ENCODE assay signal across 8 cellular contexts in the genomic region with DNA sequence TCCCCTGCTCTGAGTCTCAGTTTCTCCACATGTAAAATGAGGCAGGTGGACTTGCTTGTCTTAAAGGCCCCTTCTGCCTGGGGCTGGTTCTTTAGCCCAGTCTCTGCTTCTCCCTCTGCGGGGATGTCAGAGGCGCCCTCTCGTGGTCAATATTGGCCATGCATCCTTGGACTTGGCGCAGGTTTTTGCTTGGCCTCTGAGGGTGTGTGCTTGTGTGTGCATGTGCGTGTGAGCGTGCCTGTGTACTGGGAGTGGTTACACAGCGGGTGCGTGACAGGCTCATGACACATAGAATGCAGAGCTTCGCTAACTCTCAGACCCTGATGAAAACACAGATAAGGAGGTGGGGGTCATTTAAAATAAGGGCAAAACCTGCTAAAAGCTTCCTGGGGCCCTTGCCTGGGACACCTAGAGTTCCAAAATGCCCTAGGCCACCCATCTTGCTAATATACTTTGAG.
DNase-seq lines count a peak whose midpoint lies in the region; ATAC-seq and TF ChIP-seq lines count a peak whose summit lies in the region.

No MANE protein-coding gene starts in this region.

- no peaks in the 10 kb centered on the region for H3K36me3 Mint-ChIP-seq in natural killer cell treated with Interleukin-12 subunit alpha and Interleukin-12 subunit beta and Interleukin-15 and Interleukin-18, amount 100 ng/mL, for 72 hours

- no peaks in the 10 kb centered on the region for H3K9me3 ChIP-seq in esophagus muscularis mucosa

- H3K27me3 ChIP-seq in esophagus muscularis mucosa, result no peaks in the 10 kb centered on the region

- no peak overlapping the region for H3K27ac Mint-ChIP-seq in natural killer cell treated with Interleukin-12 subunit alpha and Interleukin-12 subunit beta and Interleukin-15 and Interleukin-18, amount 100 ng/mL, for 72 hours

- DNase-seq in DMS53 treated with DMSO at 0.1 percent for 48 hours (lab: John Stamatoyannopoulos, UW; ENCODE audit: unreplicated experiment), result peak; percentile 41
- DNase-seq in OCI-M1 (lab: John Stamatoyannopoulos, UW), result peak; percentile 92
- peak; percentile 64 for DNase-seq in activated T-cell treated with anti-CD3 and anti-CD28 coated beads for 4 hours
- DNase-seq in esophagus muscularis mucosa (ENCODE audit: extremely low spot score), result peak; percentile 95
- DNase-seq in natural killer cell treated with Interleukin-12 subunit alpha and Interleukin-12 subunit beta and Interleukin-15 and Interleukin-18, amount 100 ng/mL, for 72 hours (ENCODE audit: low spot score), result peak; percentile 70
- peak; percentile 58 for DNase-seq in stimulated activated naive CD4-positive, alpha-beta T cell treated with Interleukin-2 at 50 U/mL for 16 hours (lab: John Stamatoyannopoulos, UW)

- peak; percentile 72 for ATAC-seq in HG02759 (IDR thresholded peaks at IDR 0.05; ENCODE audit: unreplicated experiment)
- peak; percentile 70 to 75 for ATAC-seq in natural killer cell treated with Interleukin-12 subunit alpha and Interleukin-12 subunit beta and Interleukin-15 and Interleukin-18, amount 100 ng/mL, for 72 hours
- no peak for ATAC-seq in HG03469 (IDR thresholded peaks at IDR 0.05; ENCODE audit: unreplicated experiment)

- no peak for TF ChIP-seq POLR2A in esophagus muscularis mucosa (IDR thresholded peaks at IDR 0.05; ENCODE audit: low read depth)

- peaks cover 0 to 4% of the 10 kb centered on the region in 2 donors for H3K4me1 Mint-ChIP-seq in natural killer cell treated with Interleukin-12 subunit alpha and Interleukin-12 subunit beta and Interleukin-15 and Interleukin-18, amount 100 ng/mL, for 72 hours (ENCODE audit: low read depth in 2 of 2)

- no peak overlapping the region for H3K27ac ChIP-seq in esophagus muscularis mucosa (replicated peaks in 1 of 4)

- H3K27me3 Mint-ChIP-seq in natural killer cell treated with Interleukin-12 subunit alpha and Interleukin-12 subunit beta and Interleukin-15 and Interleukin-18, amount 100 ng/mL, for 72 hours, result peaks cover 15 to 22% of the 10 kb centered on the region in 2 donors

- intact Hi-C loops in esophagus muscularis mucosa (cut with DNase I), result no loop called here

- TF ChIP-seq CTCF in esophagus muscularis mucosa (IDR thresholded peaks at IDR 0.05), result peak; percentile 81 to 95 (median 85)

- H3K4me3 Mint-ChIP-seq in natural killer cell treated with Interleukin-12 subunit alpha and Interleukin-12 subunit beta and Interleukin-15 and Interleukin-18, amount 100 ng/mL, for 72 hours, result no peak overlapping the region

- H3K9me3 Mint-ChIP-seq in natural killer cell treated with Interleukin-12 subunit alpha and Interleukin-12 subunit beta and Interleukin-15 and Interleukin-18, amount 100 ng/mL, for 72 hours, result no peaks in the 10 kb centered on the region

- 6% methylated on average over 7 of the region's 9 CpGs for WGBS in esophagus muscularis mucosa

- H3K4me3 ChIP-seq in esophagus muscularis mucosa, result no peak overlapping the region

- H3K36me3 ChIP-seq in esophagus muscularis mucosa, result peaks cover 0 to 7% (median 0%) of the 10 kb centered on the region in 4 donors

- no peak for TF ChIP-seq EP300 in esophagus muscularis mucosa (IDR thresholded peaks at IDR 0.05)

- H3K4me1 ChIP-seq in esophagus muscularis mucosa, result peaks cover 0 to 23% (median 21%) of the 10 kb centered on the region in 4 donors

Comparison
In these comparisons a context has a peak if more than half of its experiments do, and no peak if none do; other contexts are left out.
1. DNase-seq: peak in every context shown above with its lines; median percentile 95 in esophagus muscularis mucosa; 92 in OCI-M1; 70 in natural killer cell treated with Interleukin-12 subunit alpha and Interleukin-12 subunit beta and Interleukin-15 and Interleukin-18, amount 100 ng/mL, for 72 hours; 64 in activated T-cell treated with anti-CD3 and anti-CD28 coated beads for 4 hours; 58 in stimulated activated naive CD4-positive, alpha-beta T cell treated with Interleukin-2 at 50 U/mL for 16 hours; 41 in DMS53 treated with DMSO at 0.1 percent for 48 hours.